ENCODE assay signal across 1 cellular context in the genomic region with DNA sequence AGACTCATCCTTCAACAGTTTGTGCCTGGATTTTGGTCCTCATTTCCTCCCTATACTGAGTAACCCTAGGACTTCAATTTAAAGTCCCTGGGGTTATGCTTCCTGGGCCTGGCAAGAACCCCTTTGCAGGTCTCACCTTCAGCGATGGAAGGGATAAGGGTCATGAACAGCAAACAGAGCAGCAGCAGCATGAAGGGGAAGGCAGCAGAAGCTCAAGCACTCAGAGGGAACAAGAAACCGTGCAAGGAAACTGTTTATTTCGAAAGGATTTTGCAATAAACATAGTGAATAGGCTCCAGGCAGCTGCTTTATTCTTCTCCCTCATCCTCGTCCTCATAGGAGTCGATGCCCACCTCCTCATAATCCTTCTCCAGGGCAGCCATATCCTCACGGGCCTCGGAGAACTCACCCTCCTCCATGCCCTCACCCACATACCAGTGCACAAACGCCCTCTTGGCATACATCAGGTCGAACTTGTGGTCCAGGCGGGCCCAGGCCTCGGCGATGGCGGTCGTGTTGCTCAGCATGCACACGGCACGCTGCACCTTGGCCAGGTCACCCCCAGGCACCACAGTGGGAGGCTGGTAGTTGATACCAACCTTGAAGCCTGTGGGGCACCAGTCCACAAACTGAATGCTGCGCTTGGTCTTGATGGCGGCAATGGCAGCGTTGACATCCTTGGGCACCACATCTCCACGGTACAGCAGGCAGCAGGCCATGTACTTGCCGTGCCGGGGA.
TF ChIP-seq lines count a peak whose summit lies in the region.

No MANE protein-coding gene starts in this region.

TF ChIP-seq in endothelial cell of umbilical vein, 7 proteins besides CTCF, POLR2A, EP300 and RAD21:
- TF ChIP-seq MYC (IDR thresholded peaks at IDR 0.05; ENCODE audit: low read depth, low read length) (no peak), JUN (IDR thresholded peaks at IDR 0.05; ENCODE audit: borderline replicate concordance, insufficient read depth, insufficient read length, low read depth) (no peak)
TF ChIP-seq in endothelial cell of umbilical vein: peak in this region for 0.
